8 cellular contexts compared by ENCODE assay signal in the genomic region with DNA sequence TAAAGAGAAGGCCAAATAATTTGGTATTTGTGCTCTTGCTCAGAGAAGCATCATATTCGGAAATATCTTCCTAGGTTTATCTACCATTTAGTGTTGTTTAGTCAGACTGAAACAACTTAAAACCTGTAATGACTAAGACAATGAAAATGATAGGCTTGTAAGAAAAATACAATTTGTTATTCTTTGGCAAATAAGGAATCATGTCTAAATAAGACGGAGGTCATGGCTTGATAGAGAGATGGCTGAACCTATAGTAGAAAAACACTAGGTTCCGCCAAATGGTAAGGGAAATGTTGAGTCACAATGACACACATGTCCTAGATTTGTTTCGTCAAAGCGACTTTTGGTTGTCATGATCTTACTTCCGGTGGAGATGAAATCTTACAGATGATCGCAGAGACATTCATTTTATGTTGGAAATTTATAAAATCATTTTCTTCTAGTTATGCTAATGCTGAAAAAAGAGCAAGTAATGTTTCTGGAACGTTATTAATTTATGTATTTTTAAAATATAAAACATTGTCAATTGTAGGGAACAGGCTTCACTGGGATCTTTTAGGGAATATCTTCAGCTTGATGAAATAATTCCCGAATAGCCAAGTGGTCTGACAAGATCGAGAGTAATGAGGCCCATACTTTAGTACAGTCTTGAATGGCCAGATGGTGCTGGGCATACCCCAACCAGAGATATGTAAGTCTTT. TPM values are rescaled to one million over a fixed set of nuclear protein-coding genes. Genes with fewer than 3 reads are reported as not detected.
A peak's percentile ranks its signal among the peaks of the same experiment; 100 is the strongest.
DNase-seq lines count a peak whose midpoint lies in the region; ATAC-seq and FAIRE-seq lines count a peak whose summit lies in the region.

No MANE protein-coding gene starts in this region.

- H3K27me3 ChIP-seq in muscle layer of colon (ENCODE audit: control insufficient read depth in 1 of 2, insufficient read depth in 2 of 2, low read length in 2 of 2) = no peaks in the 10 kb centered on the region

- DNase-seq in GF-D8 (lab: John Stamatoyannopoulos, UW) = peak; percentile 72
- peak; percentile 73 for DNase-seq in LHCN-M2 (ENCODE audit: low read depth)
- DNase-seq in amniotic stem cell (lab: John Stamatoyannopoulos, UW) = peak; percentile 87
- DNase-seq in urothelium cell line (ENCODE audit: low spot score) = no peak
- no peak for DNase-seq in NCI-H446 treated with DMSO at 0.1 percent for 48 hours (lab: John Stamatoyannopoulos, UW)
- DNase-seq in mesenteric fat pad (ENCODE audit: low spot score) = no peak

- no peaks in the 10 kb centered on the region for H3K9me3 ChIP-seq in muscle layer of colon (ENCODE audit: low read length)

- FAIRE-seq in urothelium cell line (lab: Jason Lieb, UNC) = no peak

- no peak for ATAC-seq in GM18909 (IDR thresholded peaks at IDR 0.05; ENCODE audit: poor library complexity, unreplicated experiment)

- no peaks in the 10 kb centered on the region for H3K4me1 ChIP-seq in muscle layer of colon (ENCODE audit: insufficient read depth, low read length)

- no peak overlapping the region for H3K4me3 ChIP-seq in muscle layer of colon (ENCODE audit: low read depth in 1 of 2, low read length in 2 of 2)

- H3K36me3 ChIP-seq in muscle layer of colon (ENCODE audit: insufficient read depth, low read length) = no peaks in the 10 kb centered on the region

- peak overlapping the region; percentile 52 for H3K27ac ChIP-seq in muscle layer of colon (ENCODE audit: low read depth, low read length)

- H3K9ac ChIP-seq in muscle layer of colon (ENCODE audit: low read length) = no peak overlapping the region

RNA-seq across cellular contexts. Expression of a gene that starts 1.0 kb away (rescaled TPM):
- total RNA-seq in LHCN-M2 (2014; rRNA removed) = 409 and 438 TPM in 2 replicates
- polyA plus RNA-seq in LHCN-M2 (2012) = 433 TPM
- 404 TPM for total RNA-seq in mesenteric fat pad

RNA-seq across cellular contexts. Expression of a gene that starts 35.0 kb away (rescaled TPM):
- total RNA-seq in LHCN-M2 (2014; rRNA removed) = 31.2 and 54.3 TPM in 2 replicates
- polyA plus RNA-seq in LHCN-M2 (2012) = 31.9 TPM
- 63.0 TPM for total RNA-seq in mesenteric fat pad

Comparison
In these comparisons a context has a peak if more than half of its experiments do, and no peak if none do; other contexts are left out.
1. DNase-seq: peak in GF-D8 (single experiment), LHCN-M2 (single experiment) and amniotic stem cell (single experiment); none in urothelium cell line (single experiment), NCI-H446 treated with DMSO at 0.1 percent for 48 hours (single experiment) and mesenteric fat pad (single experiment).